22 cellular contexts compared by ENCODE assay signal in the genomic region with DNA sequence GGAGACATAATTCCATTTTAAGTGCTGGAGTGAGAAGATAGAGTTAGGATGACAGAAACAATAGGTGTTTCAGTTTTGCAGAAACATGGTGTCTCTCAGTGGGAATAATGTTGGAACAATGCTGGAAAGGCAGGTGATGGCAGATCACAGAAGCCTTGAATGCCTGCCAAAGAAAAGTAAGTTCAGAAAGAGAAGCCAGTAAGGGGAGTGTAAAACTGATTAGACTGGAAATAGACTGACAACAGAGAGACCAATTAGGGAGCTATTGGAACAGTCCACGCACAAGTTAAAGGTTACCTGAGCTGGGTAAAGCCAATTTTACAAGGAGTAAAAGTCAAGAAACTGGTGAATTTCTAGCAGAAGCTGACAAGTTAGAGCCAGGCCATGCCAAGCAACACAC.
"Had no signal": no experiment of that assay in that cellular context is flagged by ENCODE, and none has a peak within 500 bp of the region (broad histone marks: within the 10 kb centered on the region; RNA-seq: fewer than 3 reads in every experiment).

No MANE protein-coding gene starts in this region.

- H3K9me3 ChIP-seq: adrenal gland, ascending aorta, esophagus squamous epithelium, gastrocnemius medialis, prostate gland, spleen, thyroid gland had no signal

- H3K4me3 ChIP-seq: adrenal gland, ascending aorta, coronary artery, esophagus squamous epithelium, gastrocnemius medialis, prostate gland, spleen, thyroid gland had no signal

- H3K36me3 ChIP-seq: adrenal gland, ascending aorta, esophagus squamous epithelium, gastrocnemius medialis, prostate gland, spleen, thyroid gland had no signal

- DNase-seq: activated CD8-positive, alpha-beta memory T cell treated with anti-CD3 and anti-CD28 coated beads for 24 hours; activated CD8-positive, alpha-beta memory T cell treated with anti-CD3 and anti-CD28 coated beads, Interleukin-2, amount 50 U/mL, for 4 hours; activated T-cell treated with anti-CD3 and anti-CD28 coated beads, Interleukin-2, amount 50 U/mL, for 24 hours; adrenal gland; cerebellar nuclear complex; endodermal cell; esophagus squamous epithelium; gastrocnemius medialis; head of caudate nucleus; hypothalamus; left ventricle myocardium superior; midbrain; natural killer cell; spleen; stimulated activated CD4-positive, alpha-beta T cell treated with anti-CD3 and anti-CD28 coated beads, Interleukin-4, amount 100 ng/mL, for 24 hours; stimulated activated naive CD8-positive, alpha-beta T cell treated with anti-CD3 and anti-CD28 coated beads, Interleukin-15, Interleukin-2, amounts not matched to agents 100 U/mL and 50 U/mL, for 24 hours; substantia nigra; T-helper 9 cell; thyroid gland had no signal

- H3K4me1 ChIP-seq: adrenal gland, ascending aorta, gastrocnemius medialis, prostate gland, spleen, thyroid gland had no signal

- H3K27ac ChIP-seq: adrenal gland, ascending aorta, coronary artery, esophagus squamous epithelium, gastrocnemius medialis, prostate gland, spleen, thyroid gland had no signal

- H3K27me3 ChIP-seq: ascending aorta, esophagus squamous epithelium, gastrocnemius medialis, thyroid gland had no signal
